14 cellular contexts compared by ENCODE assay signal in genomic region chr10:74255800-74256422, GRCh38.
DNase-seq lines count a peak whose midpoint lies in the region; ATAC-seq and TF ChIP-seq lines count a peak whose summit lies in the region.
"Had no signal": no experiment of that assay in that cellular context is flagged by ENCODE, and none has a peak within 500 bp of the region (broad histone marks: within the 10 kb centered on the region; RNA-seq: fewer than 3 reads in every experiment).

No MANE protein-coding gene starts in this region.

- H3K4me1 Mint-ChIP-seq in nephron progenitor cell, result peaks cover 10% of the 10 kb centered on the region
- H3K4me1 Mint-ChIP-seq in T-helper 2 cell treated with Interferon-gamma antibody and Interleukin-4, amounts not matched to agents 5 μg/mL and 100 μg/mL, for 36 hours (ENCODE audit: low read depth), result no peaks in the 10 kb centered on the region

- peaks cover 4% of the 10 kb centered on the region for H3K27me3 Mint-ChIP-seq in nephron progenitor cell (ENCODE audit: low read depth, poor library complexity)
- H3K27me3 Mint-ChIP-seq in T-helper 2 cell treated with Interferon-gamma antibody and Interleukin-4, amounts not matched to agents 5 μg/mL and 100 μg/mL, for 36 hours (ENCODE audit: low read depth), result no peaks in the 10 kb centered on the region
- H3K27me3 Mint-ChIP-seq: activated naive CD8-positive, alpha-beta T cell treated with anti-CD3 and anti-CD28 coated beads, Interleukin-2, amount 10 ng/mL, durations not matched to agents 7 days and 5 days; naive thymus-derived CD4-positive, alpha-beta T cell had no signal

- peak overlapping the region; percentile 58 for H3K27ac Mint-ChIP-seq in nephron progenitor cell
- no peak overlapping the region for H3K27ac Mint-ChIP-seq in T-helper 2 cell treated with Interferon-gamma antibody and Interleukin-4, amounts not matched to agents 5 μg/mL and 100 μg/mL, for 36 hours
- H3K27ac Mint-ChIP-seq: activated naive CD8-positive, alpha-beta T cell treated with anti-CD3 and anti-CD28 coated beads, Interleukin-2, amount 10 ng/mL, durations not matched to agents 7 days and 5 days had no signal

- H3K9me3 Mint-ChIP-seq in nephron progenitor cell, result no peaks in the 10 kb centered on the region
- no peaks in the 10 kb centered on the region for H3K9me3 Mint-ChIP-seq in T-helper 2 cell treated with Interferon-gamma antibody and Interleukin-4, amounts not matched to agents 5 μg/mL and 100 μg/mL, for 36 hours
- H3K9me3 Mint-ChIP-seq: activated naive CD8-positive, alpha-beta T cell treated with anti-CD3 and anti-CD28 coated beads, Interleukin-2, amount 10 ng/mL, durations not matched to agents 7 days and 5 days had no signal

- H3K4me3 Mint-ChIP-seq in nephron progenitor cell, result no peak overlapping the region
- no peak overlapping the region for H3K4me3 Mint-ChIP-seq in T-helper 2 cell treated with Interferon-gamma antibody and Interleukin-4, amounts not matched to agents 5 μg/mL and 100 μg/mL, for 36 hours
- H3K4me3 Mint-ChIP-seq: activated naive CD8-positive, alpha-beta T cell treated with anti-CD3 and anti-CD28 coated beads, Interleukin-2, amount 10 ng/mL, durations not matched to agents 7 days and 5 days; naive thymus-derived CD4-positive, alpha-beta T cell had no signal

- peak; percentile 9 for DNase-seq in EH (ENCODE audit: low read depth)
- DNase-seq in NCI-H2081 (lab: John Stamatoyannopoulos, UW), result peak; percentile 45 to 74
- peak; percentile 40 for DNase-seq in amniotic epithelial cell (ENCODE audit: low read depth)
- DNase-seq in nephron progenitor cell, result no peak
- DNase-seq in T-helper 2 cell treated with Interferon-gamma antibody and Interleukin-4, amounts not matched to agents 5 μg/mL and 100 μg/mL, for 36 hours (ENCODE audit: low spot score), result no peak
- DNase-seq in NCI-H345 treated with DMSO at 0.1 percent for 48 hours (lab: John Stamatoyannopoulos, UW; ENCODE audit: unreplicated experiment), result no peak
- DNase-seq in H4 (ENCODE audit: low spot score), result no peak
- DNase-seq: activated naive CD8-positive, alpha-beta T cell treated with anti-CD3 and anti-CD28 coated beads, Interleukin-2, amount 10 ng/mL, durations not matched to agents 7 days and 5 days; colonic mucosa; naive thymus-derived CD4-positive, alpha-beta T cell; NCI-H2171; right lobe of liver had no signal

- no peak for ATAC-seq in HG03439 (IDR thresholded peaks at IDR 0.05; ENCODE audit: unreplicated experiment)
- ATAC-seq: naive thymus-derived CD4-positive, alpha-beta T cell; Panc1 had no signal

- TF ChIP-seq CTCF in nephron progenitor cell (IDR thresholded peaks at IDR 0.05), result no peak

- no peaks in the 10 kb centered on the region for H3K36me3 Mint-ChIP-seq in nephron progenitor cell (ENCODE audit: low read depth)
- H3K36me3 Mint-ChIP-seq in T-helper 2 cell treated with Interferon-gamma antibody and Interleukin-4, amounts not matched to agents 5 μg/mL and 100 μg/mL, for 36 hours (ENCODE audit: low read depth), result no peaks in the 10 kb centered on the region
- H3K36me3 Mint-ChIP-seq: activated naive CD8-positive, alpha-beta T cell treated with anti-CD3 and anti-CD28 coated beads, Interleukin-2, amount 10 ng/mL, durations not matched to agents 7 days and 5 days had no signal

Comparison
In these comparisons a context has a peak if more than half of its experiments do, and no peak if none do; other contexts are left out.
1. DNase-seq: peak in EH (single experiment), NCI-H2081 (2 of 2) and amniotic epithelial cell (single experiment); none in nephron progenitor cell (single experiment), T-helper 2 cell treated with Interferon-gamma antibody and Interleukin-4, amounts not matched to agents 5 μg/mL and 100 μg/mL, for 36 hours (single experiment), NCI-H345 treated with DMSO at 0.1 percent for 48 hours (single experiment) and H4 (single experiment).